In the genomic region with DNA sequence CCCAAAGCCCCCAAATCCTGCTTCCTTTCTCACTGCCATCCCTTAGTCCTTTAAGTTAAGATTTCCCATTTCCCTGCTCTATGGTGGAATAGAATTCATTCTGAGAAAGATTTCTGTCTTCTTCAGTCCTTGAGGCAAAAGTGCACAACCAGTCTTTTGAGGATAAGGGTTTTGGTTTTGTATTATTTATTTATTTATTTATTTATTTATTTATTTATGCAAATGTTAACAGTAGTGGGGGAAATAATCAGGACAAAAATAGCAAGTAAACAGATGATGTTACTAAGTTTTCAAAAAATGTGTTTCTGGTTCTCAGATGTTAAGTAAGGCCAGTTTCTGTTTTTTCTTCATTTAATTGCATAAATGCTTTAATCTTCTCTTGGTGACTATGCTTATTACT, we compare ENCODE assay signal across 8 cellular contexts.
"Had no signal": no experiment of that assay in that cellular context is flagged by ENCODE, and none has a peak within 500 bp of the region (broad histone marks: within the 10 kb centered on the region; RNA-seq: fewer than 3 reads in every experiment).

No MANE protein-coding gene starts in this region.

- DNase-seq: GM23248, GOT3, H7, IMR-90, KBM-7 had no signal

- FAIRE-seq: HTR-8/SVneo had no signal

- ATAC-seq: HCT116 had no signal

- H3K27ac ChIP-seq: GM23248, KMS-11 had no signal
